In the genomic region with DNA sequence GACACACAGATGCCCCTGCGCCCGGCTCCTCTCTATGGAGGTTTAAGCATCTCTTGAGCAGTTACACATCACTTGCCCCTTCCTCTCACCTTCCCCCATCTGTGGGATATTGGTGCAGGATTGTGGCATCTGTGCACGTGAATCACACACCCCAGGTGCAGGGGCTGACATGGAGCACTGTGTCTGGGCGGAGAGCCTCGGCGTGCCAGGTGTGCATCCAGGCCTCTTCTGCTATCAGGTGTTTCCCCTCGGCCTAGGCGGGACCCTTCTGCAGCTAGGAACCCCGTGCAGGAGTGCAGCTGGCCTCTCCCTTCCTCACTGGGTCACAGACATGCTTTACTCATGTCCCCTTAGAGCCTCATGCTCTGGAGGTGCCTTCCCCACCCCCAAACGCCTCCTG, we compare ENCODE assay signal across 22 cellular contexts. TPM values are rescaled to one million over a fixed set of nuclear protein-coding genes. Genes with fewer than 3 reads are reported as not detected.
DNase-seq lines count a peak whose midpoint lies in the region; ATAC-seq and TF ChIP-seq lines count a peak whose summit lies in the region.
"Had no signal": no experiment of that assay in that cellular context is flagged by ENCODE, and none has a peak within 500 bp of the region (broad histone marks: within the 10 kb centered on the region; RNA-seq: fewer than 3 reads in every experiment).

No MANE protein-coding gene starts in this region.

- no peak overlapping the region for H2AFZ ChIP-seq in mesenchymal stem cell (ENCODE audit: low read depth, low read length)

- H3K23ac ChIP-seq in mesenchymal stem cell (ENCODE audit: low read length in 2 of 2) = no peak overlapping the region

- H2BK5ac ChIP-seq in mesenchymal stem cell (ENCODE audit: low read depth, low read length, poor library complexity, severe bottlenecking) = no peak overlapping the region

- no peak for TF ChIP-seq EP300 in gastroesophageal sphincter (IDR thresholded peaks at IDR 0.05)

- no peak for TF ChIP-seq POLR2A in gastroesophageal sphincter (IDR thresholded peaks at IDR 0.05)

- no peak overlapping the region for H4K8ac ChIP-seq in mesenchymal stem cell (ENCODE audit: low read length)

- H3K27ac Mint-ChIP-seq in stimulated activated naive B cell treated with anti-CD40 and anti-IgM and Interleukin-4, amounts not matched to agents 10 μg/mL and 1 μg/mL and 100 μg/mL, for 72 hours = peak overlapping the region; percentile 47
- no peak overlapping the region for H3K27ac Mint-ChIP-seq in activated naive CD8-positive, alpha-beta T cell treated with anti-CD3 and anti-CD28 coated beads for 36 hours

- DNase-seq in RPMI8226 = peak; percentile 89
- no peak for DNase-seq in stimulated activated naive B cell treated with anti-CD40 and anti-IgM and Interleukin-4, amounts not matched to agents 10 μg/mL and 1 μg/mL and 100 μg/mL, for 72 hours
- DNase-seq in left lobe of liver (ENCODE audit: low spot score) = no peak
- no peak for DNase-seq in activated naive CD8-positive, alpha-beta T cell treated with anti-CD3 and anti-CD28 coated beads for 36 hours
- no peak for DNase-seq in mesenchymal stem cell
- DNase-seq: BE2C; CD4-positive, alpha-beta memory T cell; DMS53; H9; IMR-90; Karpas-422; NCI-H1417 treated with DMSO at 0.1 percent for 48 hours; NCI-H187 treated with DMSO at 0.1 percent for 48 hours; NCI-H446 treated with DMSO at 0.1 percent for 48 hours; NCI-H69; NK-92 treated with Interleukin-12 subunit alpha and Interleukin-12 subunit beta, amount 100 ng/mL, for 24 hours; Peyer's patch had no signal

- 100% methylated on average over 1 to 2 of the region's 10 CpGs for WGBS in gastroesophageal sphincter (ENCODE audit: low coverage in 1 of 2), 2 donors
- 93% methylated on average over 8 of the region's 10 CpGs for WGBS in mesenchymal stem cell

- H3K79me1 ChIP-seq in mesenchymal stem cell (replicated peaks; ENCODE audit: low read length, poor library complexity, severe bottlenecking) = peaks cover 10% of the 10 kb centered on the region

- H3K27ac ChIP-seq in BLaER1 (no peak overlapping the region), gastroesophageal sphincter (peak overlapping the region in 3 of 4 donors; percentile 22 to 44 (median 30)), mesenchymal stem cell (ENCODE audit: low read length, poor library complexity, severe bottlenecking) (no peak overlapping the region)
- H3K27ac ChIP-seq: Peyer's patch, SK-N-MC had no signal

- no peak overlapping the region for H2AK5ac ChIP-seq in mesenchymal stem cell (ENCODE audit: low read length, severe bottlenecking)

- H3K27me3 ChIP-seq in BLaER1 (no peaks in the 10 kb centered on the region), gastroesophageal sphincter (no peaks in the 10 kb centered on the region), mesenchymal stem cell (ENCODE audit: control insufficient read depth in 1 of 2, insufficient read depth in 1 of 2, low read length in 2 of 2) (no peaks in the 10 kb centered on the region)
- H3K27me3 ChIP-seq: BE2C, Peyer's patch had no signal

- H3K9me3 ChIP-seq in BLaER1 (no peaks in the 10 kb centered on the region), gastroesophageal sphincter (no peaks in the 10 kb centered on the region), mesenchymal stem cell (ENCODE audit: control insufficient read depth, low read length) (no peaks in the 10 kb centered on the region)
- H3K9me3 ChIP-seq: BE2C, Peyer's patch had no signal

- H3K4ac ChIP-seq in mesenchymal stem cell (ENCODE audit: low read depth in 1 of 2, low read length in 2 of 2) = no peak overlapping the region

- no peaks in the 10 kb centered on the region for H4K20me1 ChIP-seq in BLaER1

- H2BK15ac ChIP-seq in mesenchymal stem cell (ENCODE audit: low read depth, poor library complexity, severe bottlenecking) = no peak overlapping the region

- no peak overlapping the region for H3K14ac ChIP-seq in mesenchymal stem cell (ENCODE audit: low read length in 2 of 2)

- peaks cover 48% of the 10 kb centered on the region for H3K4me1 ChIP-seq in BLaER1
- peaks cover 0 to 41% (median 0%) of the 10 kb centered on the region in 3 donors for H3K4me1 ChIP-seq in gastroesophageal sphincter
- peaks cover 10% of the 10 kb centered on the region for H3K4me1 ChIP-seq in mesenchymal stem cell (ENCODE audit: control insufficient read depth, insufficient read depth, low read depth, low read length)
- H3K4me1 ChIP-seq: BE2C had no signal

- TF ChIP-seq CTCF in gastroesophageal sphincter (IDR thresholded peaks at IDR 0.05) = no peak

- no peak for ATAC-seq in gastroesophageal sphincter
- ATAC-seq in stimulated activated naive B cell treated with anti-CD40 and anti-IgM and Interleukin-4, amounts not matched to agents 10 μg/mL and 1 μg/mL and 100 μg/mL, for 72 hours (replicated peaks) = no peak
- no peak for ATAC-seq in left lobe of liver
- ATAC-seq: Right ventricle myocardium inferior had no signal

- H3K4me1 Mint-ChIP-seq in stimulated activated naive B cell treated with anti-CD40 and anti-IgM and Interleukin-4, amounts not matched to agents 10 μg/mL and 1 μg/mL and 100 μg/mL, for 72 hours = no peaks in the 10 kb centered on the region
- H3K4me1 Mint-ChIP-seq in activated naive CD8-positive, alpha-beta T cell treated with anti-CD3 and anti-CD28 coated beads for 36 hours = peaks cover 7% of the 10 kb centered on the region
- H3K4me1 Mint-ChIP-seq: CD4-positive, alpha-beta memory T cell had no signal

- H3K27me3 Mint-ChIP-seq in stimulated activated naive B cell treated with anti-CD40 and anti-IgM and Interleukin-4, amounts not matched to agents 10 μg/mL and 1 μg/mL and 100 μg/mL, for 72 hours = no peaks in the 10 kb centered on the region
- H3K27me3 Mint-ChIP-seq in activated naive CD8-positive, alpha-beta T cell treated with anti-CD3 and anti-CD28 coated beads for 36 hours = no peaks in the 10 kb centered on the region
- H3K27me3 Mint-ChIP-seq: CD4-positive, alpha-beta memory T cell had no signal

- no peak overlapping the region for H2BK120ac ChIP-seq in mesenchymal stem cell (ENCODE audit: low read depth, low read length)

- H3K36me3 Mint-ChIP-seq in stimulated activated naive B cell treated with anti-CD40 and anti-IgM and Interleukin-4, amounts not matched to agents 10 μg/mL and 1 μg/mL and 100 μg/mL, for 72 hours = peaks cover 6 to 11% of the 10 kb centered on the region in 2 donors
- H3K36me3 Mint-ChIP-seq in activated naive CD8-positive, alpha-beta T cell treated with anti-CD3 and anti-CD28 coated beads for 36 hours = peaks cover 8% of the 10 kb centered on the region

- peak overlapping the region; percentile 66 for H3K4me2 ChIP-seq in BLaER1
- no peak overlapping the region for H3K4me2 ChIP-seq in mesenchymal stem cell (ENCODE audit: low read length, poor library complexity, severe bottlenecking)

- H4K91ac ChIP-seq in mesenchymal stem cell (ENCODE audit: low read length) = no peak overlapping the region

- H3K4me3 ChIP-seq in BLaER1 = no peak overlapping the region
- H3K4me3 ChIP-seq in gastroesophageal sphincter = no peak overlapping the region
- H3K4me3 ChIP-seq in mesenchymal stem cell (ENCODE audit: insufficient read depth in 1 of 2, low read depth in 1 of 2, low read length in 2 of 2) = no peak overlapping the region
- H3K4me3 ChIP-seq: Peyer's patch, SK-N-MC had no signal

- no peak overlapping the region for H2BK12ac ChIP-seq in mesenchymal stem cell (ENCODE audit: low read length in 2 of 2)

- H3K36me3 ChIP-seq in BLaER1 = peaks cover 16% of the 10 kb centered on the region
- peaks cover 0 to 53% of the 10 kb centered on the region in 2 donors for H3K36me3 ChIP-seq in gastroesophageal sphincter
- H3K36me3 ChIP-seq in mesenchymal stem cell (ENCODE audit: control insufficient read depth in 1 of 2, insufficient read depth in 2 of 2, low read depth in 1 of 2, low read length in 2 of 2) = peaks cover 39 to 59% of the 10 kb centered on the region in 2 experiments

- no peak overlapping the region for H3K4me3 Mint-ChIP-seq in stimulated activated naive B cell treated with anti-CD40 and anti-IgM and Interleukin-4, amounts not matched to agents 10 μg/mL and 1 μg/mL and 100 μg/mL, for 72 hours
- H3K4me3 Mint-ChIP-seq in activated naive CD8-positive, alpha-beta T cell treated with anti-CD3 and anti-CD28 coated beads for 36 hours = no peak overlapping the region
- H3K4me3 Mint-ChIP-seq: CD4-positive, alpha-beta memory T cell; H9 had no signal

- H3K9ac ChIP-seq in BLaER1 (no peak overlapping the region), mesenchymal stem cell (ENCODE audit: low read length) (no peak overlapping the region)

- H3K18ac ChIP-seq in mesenchymal stem cell (ENCODE audit: low read depth in 1 of 2, low read length in 2 of 2) = no peak overlapping the region

- no peaks in the 10 kb centered on the region for H3K9me3 Mint-ChIP-seq in stimulated activated naive B cell treated with anti-CD40 and anti-IgM and Interleukin-4, amounts not matched to agents 10 μg/mL and 1 μg/mL and 100 μg/mL, for 72 hours
- no peaks in the 10 kb centered on the region for H3K9me3 Mint-ChIP-seq in activated naive CD8-positive, alpha-beta T cell treated with anti-CD3 and anti-CD28 coated beads for 36 hours
- H3K9me3 Mint-ChIP-seq: CD4-positive, alpha-beta memory T cell; H9 had no signal

RNA-seq across cellular contexts. Expression of gene MUC13, which starts 33.4 kb away (rescaled TPM):
- not detected for total RNA-seq in gastroesophageal sphincter
- 0.50 TPM for total RNA-seq in left lobe of liver
- total RNA-seq in activated naive CD8-positive, alpha-beta T cell treated with anti-CD3 and anti-CD28 coated beads for 36 hours = not detected
- not detected for polyA plus RNA-seq in mesenchymal stem cell (2013, experiment 1 of 2)
- polyA plus RNA-seq in mesenchymal stem cell (2013, experiment 2 of 2) = not detected
- total RNA-seq: CD4-positive, alpha-beta memory T cell; H9; IMR-90; MCF 10A; Right ventricle myocardium inferior had no signal
- polyA plus RNA-seq: CD4-positive, alpha-beta memory T cell; IMR-90 had no signal

Comparison
In these comparisons a context has a peak if more than half of its experiments do, and no peak if none do; other contexts are left out.
1. H3K27ac ChIP-seq: peak in gastroesophageal sphincter (3 of 4); none in BLaER1 (single experiment) and mesenchymal stem cell (single experiment).